In the genomic region with DNA sequence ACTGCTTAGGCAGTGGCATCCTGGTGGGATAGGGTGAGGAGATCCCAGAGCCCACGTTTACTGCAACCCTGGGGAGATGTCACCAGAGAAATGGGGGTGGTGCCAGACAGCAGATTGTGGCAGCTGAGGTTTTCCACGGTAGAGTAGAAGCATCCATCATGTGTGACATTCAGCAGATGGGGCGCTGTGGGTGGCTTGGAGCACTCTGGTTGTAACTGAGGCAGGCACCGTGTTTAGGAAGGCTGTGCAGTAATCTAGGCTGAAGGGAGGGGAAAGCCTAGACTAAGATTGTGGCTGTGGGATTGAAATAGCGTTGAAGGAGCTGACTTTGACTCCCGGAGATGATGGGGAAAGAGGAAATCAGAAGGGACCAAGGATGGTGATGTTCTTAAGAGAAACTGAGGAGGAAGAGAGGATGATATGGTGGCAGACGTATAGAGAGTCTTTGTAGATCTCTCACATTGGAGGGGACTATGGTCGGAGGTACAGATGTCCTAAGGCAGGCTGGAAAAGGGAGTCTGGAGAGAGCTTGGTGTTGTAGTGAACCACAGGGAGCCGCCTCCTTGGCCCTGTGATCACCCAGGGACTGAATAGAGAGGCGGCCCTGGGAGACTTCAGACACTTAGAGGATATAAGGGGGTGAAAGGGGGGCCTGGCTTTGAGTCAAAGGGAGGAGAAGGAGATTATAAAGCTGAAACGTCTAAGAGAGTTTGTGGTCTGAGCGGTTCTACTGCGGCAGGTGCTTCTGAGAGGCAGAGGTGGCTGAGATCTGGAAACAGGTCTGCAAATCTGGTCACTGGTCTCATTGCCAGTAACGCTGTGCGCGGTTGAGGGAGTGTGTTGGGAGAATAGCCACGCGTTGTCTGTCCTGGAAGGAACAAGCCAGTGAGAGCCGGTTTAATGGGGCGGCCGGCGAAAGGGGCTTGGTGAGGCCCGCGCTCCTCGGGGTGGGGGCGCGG, we compare ENCODE assay signal across 1 cellular context.
TF ChIP-seq lines count a peak whose summit lies in the region.

No MANE protein-coding gene starts in this region.

TF ChIP-seq in K562, 482 proteins besides CTCF, POLR2A, EP300 and RAD21 (continued from another document):
- TF ChIP-seq, protein P1, sequence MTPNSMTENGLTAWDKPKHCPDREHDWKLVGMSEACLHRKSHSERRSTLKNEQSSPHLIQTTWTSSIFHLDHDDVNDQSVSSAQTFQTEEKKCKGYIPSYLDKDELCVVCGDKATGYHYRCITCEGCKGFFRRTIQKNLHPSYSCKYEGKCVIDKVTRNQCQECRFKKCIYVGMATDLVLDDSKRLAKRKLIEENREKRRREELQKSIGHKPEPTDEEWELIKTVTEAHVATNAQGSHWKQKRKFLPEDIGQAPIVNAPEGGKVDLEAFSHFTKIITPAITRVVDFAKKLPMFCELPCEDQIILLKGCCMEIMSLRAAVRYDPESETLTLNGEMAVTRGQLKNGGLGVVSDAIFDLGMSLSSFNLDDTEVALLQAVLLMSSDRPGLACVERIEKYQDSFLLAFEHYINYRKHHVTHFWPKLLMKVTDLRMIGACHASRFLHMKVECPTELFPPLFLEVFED (CRISPR knock-in tag; conservative IDR thresholded peaks at IDR 0.05) = no peak
- TF ChIP-seq, protein P2, sequence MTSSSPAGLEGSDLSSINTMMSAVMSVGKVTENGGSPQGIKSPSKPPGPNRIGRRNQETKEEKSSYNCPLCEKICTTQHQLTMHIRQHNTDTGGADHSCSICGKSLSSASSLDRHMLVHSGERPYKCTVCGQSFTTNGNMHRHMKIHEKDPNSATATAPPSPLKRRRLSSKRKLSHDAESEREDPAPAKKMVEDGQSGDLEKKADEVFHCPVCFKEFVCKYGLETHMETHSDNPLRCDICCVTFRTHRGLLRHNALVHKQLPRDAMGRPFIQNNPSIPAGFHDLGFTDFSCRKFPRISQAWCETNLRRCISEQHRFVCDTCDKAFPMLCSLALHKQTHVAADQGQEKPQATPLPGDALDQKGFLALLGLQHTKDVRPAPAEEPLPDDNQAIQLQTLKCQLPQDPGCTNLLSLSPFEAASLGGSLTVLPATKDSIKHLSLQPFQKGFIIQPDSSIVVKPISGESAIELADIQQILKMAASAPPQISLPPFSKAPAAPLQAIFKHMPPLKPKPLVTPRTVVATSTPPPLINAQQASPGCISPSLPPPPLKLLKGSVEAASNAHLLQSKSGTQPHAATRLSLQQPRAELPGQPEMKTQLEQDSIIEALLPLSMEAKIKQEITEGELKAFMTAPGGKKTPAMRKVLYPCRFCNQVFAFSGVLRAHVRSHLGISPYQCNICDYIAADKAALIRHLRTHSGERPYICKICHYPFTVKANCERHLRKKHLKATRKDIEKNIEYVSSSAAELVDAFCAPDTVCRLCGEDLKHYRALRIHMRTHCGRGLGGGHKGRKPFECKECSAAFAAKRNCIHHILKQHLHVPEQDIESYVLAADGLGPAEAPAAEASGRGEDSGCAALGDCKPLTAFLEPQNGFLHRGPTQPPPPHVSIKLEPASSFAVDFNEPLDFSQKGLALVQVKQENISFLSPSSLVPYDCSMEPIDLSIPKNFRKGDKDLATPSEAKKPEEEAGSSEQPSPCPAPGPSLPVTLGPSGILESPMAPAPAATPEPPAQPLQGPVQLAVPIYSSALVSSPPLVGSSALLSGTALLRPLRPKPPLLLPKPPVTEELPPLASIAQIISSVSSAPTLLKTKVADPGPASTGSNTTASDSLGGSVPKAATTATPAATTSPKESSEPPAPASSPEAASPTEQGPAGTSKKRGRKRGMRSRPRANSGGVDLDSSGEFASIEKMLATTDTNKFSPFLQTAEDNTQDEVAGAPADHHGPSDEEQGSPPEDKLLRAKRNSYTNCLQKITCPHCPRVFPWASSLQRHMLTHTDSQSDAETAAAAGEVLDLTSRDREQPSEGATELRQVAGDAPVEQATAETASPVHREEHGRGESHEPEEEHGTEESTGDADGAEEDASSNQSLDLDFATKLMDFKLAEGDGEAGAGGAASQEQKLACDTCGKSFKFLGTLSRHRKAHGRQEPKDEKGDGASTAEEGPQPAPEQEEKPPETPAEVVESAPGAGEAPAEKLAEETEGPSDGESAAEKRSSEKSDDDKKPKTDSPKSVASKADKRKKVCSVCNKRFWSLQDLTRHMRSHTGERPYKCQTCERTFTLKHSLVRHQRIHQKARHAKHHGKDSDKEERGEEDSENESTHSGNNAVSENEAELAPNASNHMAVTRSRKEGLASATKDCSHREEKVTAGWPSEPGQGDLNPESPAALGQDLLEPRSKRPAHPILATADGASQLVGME (CRISPR knock-in tag; IDR thresholded peaks at IDR 0.05) = 0 out of 2 replicates have a peak, but pooled peaks have one; percentile 58
- TF ChIP-seq NR1H2 (CRISPR knock-in tag; IDR thresholded peaks at IDR 0.05) (no peak), RB1 (IDR thresholded peaks at IDR 0.05; ENCODE audit: low read depth) (peak; percentile 76), ARHGAP35 (IDR thresholded peaks at IDR 0.05; ENCODE audit: partially characterized antibody) (peak; percentile 55), MEIS2 (IDR thresholded peaks at IDR 0.05; ENCODE audit: partially characterized antibody) (peak; percentile 88), ZNF699 (CRISPR knock-in tag; IDR thresholded peaks at IDR 0.05; ENCODE audit: insufficient replicate concordance) (no peak), MTA1 (IDR thresholded peaks at IDR 0.05; ENCODE audit: borderline replicate concordance) (0 out of 2 replicates have a peak, but pooled peaks have one; percentile 25), KAT7 (CRISPR knock-in tag; IDR thresholded peaks at IDR 0.05; ENCODE audit: borderline replicate concordance) (no peak), SLC30A9 (CRISPR knock-in tag; IDR thresholded peaks at IDR 0.05) (no peak), YBX1 (IDR thresholded peaks at IDR 0.05) (no peak), ZFP1 (CRISPR knock-in tag; IDR thresholded peaks at IDR 0.05) (no peak), RBBP5 (IDR thresholded peaks at IDR 0.05; ENCODE audit: borderline replicate concordance, insufficient read depth, low read length, poor library complexity, severe bottlenecking) (peak; percentile 4), CTBP1 (IDR thresholded peaks at IDR 0.05; ENCODE audit: borderline replicate concordance) (0 out of 2 replicates have a peak, but pooled peaks have one; percentile 28), ELF4 (CRISPR knock-in tag; IDR thresholded peaks at IDR 0.05) (peak; percentile 78; the same call in 1 of the 2 replicates), NFIX (CRISPR knock-in tag; IDR thresholded peaks at IDR 0.05; ENCODE audit: low read depth) (no peak), PHB2 (IDR thresholded peaks at IDR 0.05; ENCODE audit: low read depth) (peak; percentile 31; the same call in 1 of the 2 replicates), OTX1 (CRISPR knock-in tag; IDR thresholded peaks at IDR 0.05) (peak; percentile 73; the same call in 1 of the 2 replicates), HDAC2 (IDR thresholded peaks at IDR 0.05) (0 out of 2 replicates have a peak, but pooled peaks have one; percentile 31)
- TF ChIP-seq, protein P3, sequence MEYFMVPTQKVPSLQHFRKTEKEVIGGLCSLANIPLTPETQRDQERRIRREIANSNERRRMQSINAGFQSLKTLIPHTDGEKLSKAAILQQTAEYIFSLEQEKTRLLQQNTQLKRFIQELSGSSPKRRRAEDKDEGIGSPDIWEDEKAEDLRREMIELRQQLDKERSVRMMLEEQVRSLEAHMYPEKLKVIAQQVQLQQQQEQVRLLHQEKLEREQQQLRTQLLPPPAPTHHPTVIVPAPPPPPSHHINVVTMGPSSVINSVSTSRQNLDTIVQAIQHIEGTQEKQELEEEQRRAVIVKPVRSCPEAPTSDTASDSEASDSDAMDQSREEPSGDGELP (CRISPR knock-in tag; IDR thresholded peaks at IDR 0.05; ENCODE audit: borderline replicate concordance) = peak; percentile 20; the same call in 1 of the 2 replicates
- TF ChIP-seq, protein P4, sequence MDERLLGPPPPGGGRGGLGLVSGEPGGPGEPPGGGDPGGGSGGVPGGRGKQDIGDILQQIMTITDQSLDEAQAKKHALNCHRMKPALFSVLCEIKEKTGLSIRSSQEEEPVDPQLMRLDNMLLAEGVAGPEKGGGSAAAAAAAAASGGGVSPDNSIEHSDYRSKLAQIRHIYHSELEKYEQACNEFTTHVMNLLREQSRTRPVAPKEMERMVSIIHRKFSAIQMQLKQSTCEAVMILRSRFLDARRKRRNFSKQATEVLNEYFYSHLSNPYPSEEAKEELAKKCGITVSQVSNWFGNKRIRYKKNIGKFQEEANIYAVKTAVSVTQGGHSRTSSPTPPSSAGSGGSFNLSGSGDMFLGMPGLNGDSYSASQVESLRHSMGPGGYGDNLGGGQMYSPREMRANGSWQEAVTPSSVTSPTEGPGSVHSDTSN (CRISPR knock-in tag; IDR thresholded peaks at IDR 0.05; ENCODE audit: low read depth) = no peak
- TF ChIP-seq, protein P4 (tag; conservative IDR thresholded peaks at IDR 0.05; ENCODE audit: low read depth) = peak; percentile 50; the same call in 1 of the 2 replicates
- TF ChIP-seq, protein P5, sequence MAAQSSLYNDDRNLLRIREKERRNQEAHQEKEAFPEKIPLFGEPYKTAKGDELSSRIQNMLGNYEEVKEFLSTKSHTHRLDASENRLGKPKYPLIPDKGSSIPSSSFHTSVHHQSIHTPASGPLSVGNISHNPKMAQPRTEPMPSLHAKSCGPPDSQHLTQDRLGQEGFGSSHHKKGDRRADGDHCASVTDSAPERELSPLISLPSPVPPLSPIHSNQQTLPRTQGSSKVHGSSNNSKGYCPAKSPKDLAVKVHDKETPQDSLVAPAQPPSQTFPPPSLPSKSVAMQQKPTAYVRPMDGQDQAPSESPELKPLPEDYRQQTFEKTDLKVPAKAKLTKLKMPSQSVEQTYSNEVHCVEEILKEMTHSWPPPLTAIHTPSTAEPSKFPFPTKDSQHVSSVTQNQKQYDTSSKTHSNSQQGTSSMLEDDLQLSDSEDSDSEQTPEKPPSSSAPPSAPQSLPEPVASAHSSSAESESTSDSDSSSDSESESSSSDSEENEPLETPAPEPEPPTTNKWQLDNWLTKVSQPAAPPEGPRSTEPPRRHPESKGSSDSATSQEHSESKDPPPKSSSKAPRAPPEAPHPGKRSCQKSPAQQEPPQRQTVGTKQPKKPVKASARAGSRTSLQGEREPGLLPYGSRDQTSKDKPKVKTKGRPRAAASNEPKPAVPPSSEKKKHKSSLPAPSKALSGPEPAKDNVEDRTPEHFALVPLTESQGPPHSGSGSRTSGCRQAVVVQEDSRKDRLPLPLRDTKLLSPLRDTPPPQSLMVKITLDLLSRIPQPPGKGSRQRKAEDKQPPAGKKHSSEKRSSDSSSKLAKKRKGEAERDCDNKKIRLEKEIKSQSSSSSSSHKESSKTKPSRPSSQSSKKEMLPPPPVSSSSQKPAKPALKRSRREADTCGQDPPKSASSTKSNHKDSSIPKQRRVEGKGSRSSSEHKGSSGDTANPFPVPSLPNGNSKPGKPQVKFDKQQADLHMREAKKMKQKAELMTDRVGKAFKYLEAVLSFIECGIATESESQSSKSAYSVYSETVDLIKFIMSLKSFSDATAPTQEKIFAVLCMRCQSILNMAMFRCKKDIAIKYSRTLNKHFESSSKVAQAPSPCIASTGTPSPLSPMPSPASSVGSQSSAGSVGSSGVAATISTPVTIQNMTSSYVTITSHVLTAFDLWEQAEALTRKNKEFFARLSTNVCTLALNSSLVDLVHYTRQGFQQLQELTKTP (IDR thresholded peaks at IDR 0.05; ENCODE audit: low read depth in 1 of 2, partially characterized antibody in 2 of 2) = peak in 1 of 2 experiments; percentile 37
- TF ChIP-seq, protein P6, sequence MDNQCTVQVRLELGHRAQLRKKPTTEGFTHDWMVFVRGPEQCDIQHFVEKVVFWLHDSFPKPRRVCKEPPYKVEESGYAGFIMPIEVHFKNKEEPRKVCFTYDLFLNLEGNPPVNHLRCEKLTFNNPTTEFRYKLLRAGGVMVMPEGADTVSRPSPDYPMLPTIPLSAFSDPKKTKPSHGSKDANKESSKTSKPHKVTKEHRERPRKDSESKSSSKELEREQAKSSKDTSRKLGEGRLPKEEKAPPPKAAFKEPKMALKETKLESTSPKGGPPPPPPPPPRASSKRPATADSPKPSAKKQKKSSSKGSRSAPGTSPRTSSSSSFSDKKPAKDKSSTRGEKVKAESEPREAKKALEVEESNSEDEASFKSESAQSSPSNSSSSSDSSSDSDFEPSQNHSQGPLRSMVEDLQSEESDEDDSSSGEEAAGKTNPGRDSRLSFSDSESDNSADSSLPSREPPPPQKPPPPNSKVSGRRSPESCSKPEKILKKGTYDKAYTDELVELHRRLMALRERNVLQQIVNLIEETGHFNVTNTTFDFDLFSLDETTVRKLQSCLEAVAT (IDR thresholded peaks at IDR 0.05) = peak in 1 of 2 experiments; percentile 32; a peak in 1 of 4 replicates
- TF ChIP-seq, protein P7, sequence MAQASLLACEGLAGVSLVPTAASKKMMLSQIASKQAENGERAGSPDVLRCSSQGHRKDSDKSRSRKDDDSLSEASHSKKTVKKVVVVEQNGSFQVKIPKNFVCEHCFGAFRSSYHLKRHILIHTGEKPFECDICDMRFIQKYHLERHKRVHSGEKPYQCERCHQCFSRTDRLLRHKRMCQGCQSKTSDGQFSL (CRISPR knock-in tag; IDR thresholded peaks at IDR 0.05) = 0 out of 2 replicates have a peak, but pooled peaks have one; percentile 18
- TF ChIP-seq, protein P7 (tag; IDR thresholded peaks at IDR 0.05) = no peak
- TF ChIP-seq, protein P8, sequence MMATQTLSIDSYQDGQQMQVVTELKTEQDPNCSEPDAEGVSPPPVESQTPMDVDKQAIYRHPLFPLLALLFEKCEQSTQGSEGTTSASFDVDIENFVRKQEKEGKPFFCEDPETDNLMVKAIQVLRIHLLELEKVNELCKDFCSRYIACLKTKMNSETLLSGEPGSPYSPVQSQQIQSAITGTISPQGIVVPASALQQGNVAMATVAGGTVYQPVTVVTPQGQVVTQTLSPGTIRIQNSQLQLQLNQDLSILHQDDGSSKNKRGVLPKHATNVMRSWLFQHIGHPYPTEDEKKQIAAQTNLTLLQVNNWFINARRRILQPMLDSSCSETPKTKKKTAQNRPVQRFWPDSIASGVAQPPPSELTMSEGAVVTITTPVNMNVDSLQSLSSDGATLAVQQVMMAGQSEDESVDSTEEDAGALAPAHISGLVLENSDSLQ (IDR thresholded peaks at IDR 0.05) = peak; percentile 79
